In the genomic region with DNA sequence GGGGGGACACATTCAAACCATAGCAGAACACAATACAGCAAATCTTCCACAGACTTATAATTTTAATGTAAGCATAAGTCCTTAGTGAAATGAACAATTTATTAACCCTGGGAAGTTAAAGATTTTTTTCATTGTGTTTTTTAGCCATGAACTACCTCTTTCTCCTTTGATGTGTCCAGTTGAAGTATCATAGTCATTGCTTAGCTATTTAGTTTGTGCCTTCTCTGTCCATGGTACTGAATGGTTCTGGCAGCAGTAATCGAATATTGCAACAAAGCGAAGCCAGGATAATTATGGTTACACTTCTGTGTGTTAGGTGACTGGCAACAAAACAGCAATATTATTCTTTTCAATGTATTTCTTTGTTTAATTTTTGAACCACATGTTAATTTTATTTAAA, we compare ENCODE assay signal across 16 cellular contexts.
A peak's percentile ranks its signal among the peaks of the same experiment; 100 is the strongest.
DNase-seq lines count a peak whose midpoint lies in the region; TF ChIP-seq lines count a peak whose summit lies in the region.
"Had no signal": no experiment of that assay in that cellular context is flagged by ENCODE, and none has a peak within 500 bp of the region (broad histone marks: within the 10 kb centered on the region; RNA-seq: fewer than 3 reads in every experiment).

No MANE protein-coding gene starts in this region.

- DNase-seq in ELR (ENCODE audit: low read depth) (peak; percentile 8), MM.1S (peak; percentile 31), astrocyte of the hippocampus (ENCODE audit: low read depth, low spot score) (peak; percentile 50), kidney tubule cell (ENCODE audit: low spot score) (peak; percentile 20), cerebellar cortex (ENCODE audit: low spot score) (no peak), NCI-H2081 (lab: John Stamatoyannopoulos, UW) (no peak)
- no peak for DNase-seq in CD4-positive, alpha-beta memory T cell
- no peak for DNase-seq in activated CD4-positive, alpha-beta memory T cell treated with anti-CD3 and anti-CD28 coated beads, Interleukin-2, amount 10 ng/mL, durations not matched to agents 7 days and 5 days
- DNase-seq: activated CD4-positive, alpha-beta T cell treated with anti-CD3 and anti-CD28 coated beads, Interleukin-2, amount 50 U/mL, for 4 hours; activated naive CD4-positive, alpha-beta T cell treated with anti-CD3 and anti-CD28 coated beads, Interleukin-2, amount 10 ng/mL, durations not matched to agents 7 days and 5 days; CD4-positive, CD25-positive, alpha-beta regulatory T cell; NCI-H510A; T-helper 1 cell; uterus had no signal

- H3K9ac ChIP-seq in MM.1S (ENCODE audit: low read length), result no peak overlapping the region
- H3K9ac ChIP-seq: KMS-11 had no signal

- H3K27me3 Mint-ChIP-seq in CD4-positive, alpha-beta memory T cell, result peaks cover 0 to 5% of the 10 kb centered on the region in 2 donors
- H3K27me3 Mint-ChIP-seq in activated CD4-positive, alpha-beta memory T cell treated with anti-CD3 and anti-CD28 coated beads, Interleukin-2, amount 10 ng/mL, durations not matched to agents 7 days and 5 days, result peaks cover 2% of the 10 kb centered on the region
- H3K27me3 Mint-ChIP-seq: CD4-positive, CD25-positive, alpha-beta regulatory T cell had no signal

- no peaks in the 10 kb centered on the region for H3K27me3 ChIP-seq in MM.1S (replicated peaks; ENCODE audit: insufficient read depth, low read length)
- H3K27me3 ChIP-seq in CD4-positive, alpha-beta memory T cell (ENCODE audit: insufficient read depth, low read length), result no peaks in the 10 kb centered on the region
- H3K27me3 ChIP-seq: uterus had no signal

- no peaks in the 10 kb centered on the region for H3F3A ChIP-seq in MM.1S (ENCODE audit: insufficient read depth, low read length)

- CTCF ChIA-PET in CD4-positive, alpha-beta memory T cell (lab: Charles Lee; ENCODE audit: partially characterized antibody), result no interaction called here
- CTCF ChIA-PET in activated CD4-positive, alpha-beta memory T cell treated with anti-CD3 and anti-CD28 coated beads, Interleukin-2, amount 10 ng/mL, durations not matched to agents 7 days and 5 days (lab: Charles Lee), result no interaction called here

- no peaks in the 10 kb centered on the region for H4K20me1 ChIP-seq in MM.1S (ENCODE audit: insufficient read depth, low read length)

- intact Hi-C loops in CD4-positive, alpha-beta memory T cell (cut with micrococcal nuclease), result no loop called here

- POLR2A ChIA-PET in CD4-positive, alpha-beta memory T cell (lab: Charles Lee; ENCODE audit: partially characterized antibody), result no interaction called here
- POLR2A ChIA-PET in activated CD4-positive, alpha-beta memory T cell treated with anti-CD3 and anti-CD28 coated beads, Interleukin-2, amount 10 ng/mL, durations not matched to agents 7 days and 5 days (lab: Charles Lee), result no interaction called here

- no peaks in the 10 kb centered on the region for H3K9me3 ChIP-seq in MM.1S (replicated peaks; ENCODE audit: insufficient read depth, low read length)
- H3K9me3 ChIP-seq in CD4-positive, alpha-beta memory T cell (ENCODE audit: control insufficient read depth in 1 of 2, low read length in 2 of 2), result no peaks in the 10 kb centered on the region
- H3K9me3 ChIP-seq: HAP-1, uterus had no signal

- peaks cover 0 to 6% (median 2%) of the 10 kb centered on the region in 8 donors for H3K9me3 Mint-ChIP-seq in CD4-positive, alpha-beta memory T cell
- no peaks in the 10 kb centered on the region for H3K9me3 Mint-ChIP-seq in activated CD4-positive, alpha-beta memory T cell treated with anti-CD3 and anti-CD28 coated beads, Interleukin-2, amount 10 ng/mL, durations not matched to agents 7 days and 5 days

- H3K4me3 ChIP-seq in MM.1S (ENCODE audit: low read length), result no peak overlapping the region
- no peak overlapping the region for H3K4me3 ChIP-seq in CD4-positive, alpha-beta memory T cell (ENCODE audit: low read length in 2 of 2)
- H3K4me3 ChIP-seq: HAP-1, uterus had no signal

- no peak overlapping the region for H3K27ac ChIP-seq in MM.1S (ENCODE audit: low read length)
- H3K27ac ChIP-seq in CD4-positive, alpha-beta memory T cell (ENCODE audit: low read depth, low read length), result no peak overlapping the region
- H3K27ac ChIP-seq: KMS-11, uterus had no signal

- H3K4me3 Mint-ChIP-seq in CD4-positive, alpha-beta memory T cell, result no peak overlapping the region
- no peak overlapping the region for H3K4me3 Mint-ChIP-seq in activated CD4-positive, alpha-beta memory T cell treated with anti-CD3 and anti-CD28 coated beads, Interleukin-2, amount 10 ng/mL, durations not matched to agents 7 days and 5 days
- H3K4me3 Mint-ChIP-seq: activated naive CD4-positive, alpha-beta T cell treated with anti-CD3 and anti-CD28 coated beads, Interleukin-2, amount 10 ng/mL, durations not matched to agents 7 days and 5 days; CD4-positive, CD25-positive, alpha-beta regulatory T cell had no signal

- H3K4me1 Mint-ChIP-seq in CD4-positive, alpha-beta memory T cell, result peaks cover 0 to 6% (median 2%) of the 10 kb centered on the region in 4 donors
- H3K4me1 Mint-ChIP-seq in activated CD4-positive, alpha-beta memory T cell treated with anti-CD3 and anti-CD28 coated beads, Interleukin-2, amount 10 ng/mL, durations not matched to agents 7 days and 5 days, result peaks cover 3% of the 10 kb centered on the region
- H3K4me1 Mint-ChIP-seq: activated naive CD4-positive, alpha-beta T cell treated with anti-CD3 and anti-CD28 coated beads, Interleukin-2, amount 10 ng/mL, durations not matched to agents 7 days and 5 days; CD4-positive, CD25-positive, alpha-beta regulatory T cell had no signal

- H3K79me2 ChIP-seq in MM.1S (ENCODE audit: low read length), result no peaks in the 10 kb centered on the region

- no peak overlapping the region for H2AFZ ChIP-seq in MM.1S (ENCODE audit: low read length)

- no peak overlapping the region for H3K4me2 ChIP-seq in MM.1S (ENCODE audit: low read depth, low read length)
- H3K4me2 ChIP-seq: KMS-11 had no signal

- no peak for TF ChIP-seq CTCF in MM.1S (IDR thresholded peaks at IDR 0.05; ENCODE audit: low read length)

- H3K4me1 ChIP-seq in MM.1S (ENCODE audit: low read length), result no peaks in the 10 kb centered on the region
- no peaks in the 10 kb centered on the region for H3K4me1 ChIP-seq in CD4-positive, alpha-beta memory T cell (ENCODE audit: insufficient read depth, low read length)
- H3K4me1 ChIP-seq: HAP-1, uterus had no signal

- no peaks in the 10 kb centered on the region for H3K36me3 ChIP-seq in MM.1S (replicated peaks; ENCODE audit: insufficient read depth, low read length)
- H3K36me3 ChIP-seq in CD4-positive, alpha-beta memory T cell (ENCODE audit: insufficient read depth, low read length), result no peaks in the 10 kb centered on the region
- H3K36me3 ChIP-seq: HAP-1, uterus had no signal

- H3K27ac Mint-ChIP-seq in CD4-positive, alpha-beta memory T cell, result no peak overlapping the region
- no peak overlapping the region for H3K27ac Mint-ChIP-seq in activated CD4-positive, alpha-beta memory T cell treated with anti-CD3 and anti-CD28 coated beads, Interleukin-2, amount 10 ng/mL, durations not matched to agents 7 days and 5 days
- H3K27ac Mint-ChIP-seq: activated naive CD4-positive, alpha-beta T cell treated with anti-CD3 and anti-CD28 coated beads, Interleukin-2, amount 10 ng/mL, durations not matched to agents 7 days and 5 days; CD4-positive, CD25-positive, alpha-beta regulatory T cell had no signal

- no peaks in the 10 kb centered on the region for H3K36me3 Mint-ChIP-seq in CD4-positive, alpha-beta memory T cell
- no peaks in the 10 kb centered on the region for H3K36me3 Mint-ChIP-seq in activated CD4-positive, alpha-beta memory T cell treated with anti-CD3 and anti-CD28 coated beads, Interleukin-2, amount 10 ng/mL, durations not matched to agents 7 days and 5 days (ENCODE audit: low read depth)
- H3K36me3 Mint-ChIP-seq: activated naive CD4-positive, alpha-beta T cell treated with anti-CD3 and anti-CD28 coated beads, Interleukin-2, amount 10 ng/mL, durations not matched to agents 7 days and 5 days; CD4-positive, CD25-positive, alpha-beta regulatory T cell had no signal

- no peaks in the 10 kb centered on the region for H3K9me2 ChIP-seq in MM.1S (replicated peaks; ENCODE audit: insufficient read depth, low read length)

Comparison
In these comparisons a context has a peak if more than half of its experiments do, and no peak if none do; other contexts are left out.
1. DNase-seq: peak in ELR (single experiment), MM.1S (single experiment), astrocyte of the hippocampus (single experiment) and kidney tubule cell (single experiment); none in CD4-positive, alpha-beta memory T cell (0 of 5), cerebellar cortex (single experiment), activated CD4-positive, alpha-beta memory T cell treated with anti-CD3 and anti-CD28 coated beads, Interleukin-2, amount 10 ng/mL, durations not matched to agents 7 days and 5 days (single experiment) and NCI-H2081 (0 of 2).